Comparison of ENCODE assay signal across 1 cellular context in the genomic region with DNA sequence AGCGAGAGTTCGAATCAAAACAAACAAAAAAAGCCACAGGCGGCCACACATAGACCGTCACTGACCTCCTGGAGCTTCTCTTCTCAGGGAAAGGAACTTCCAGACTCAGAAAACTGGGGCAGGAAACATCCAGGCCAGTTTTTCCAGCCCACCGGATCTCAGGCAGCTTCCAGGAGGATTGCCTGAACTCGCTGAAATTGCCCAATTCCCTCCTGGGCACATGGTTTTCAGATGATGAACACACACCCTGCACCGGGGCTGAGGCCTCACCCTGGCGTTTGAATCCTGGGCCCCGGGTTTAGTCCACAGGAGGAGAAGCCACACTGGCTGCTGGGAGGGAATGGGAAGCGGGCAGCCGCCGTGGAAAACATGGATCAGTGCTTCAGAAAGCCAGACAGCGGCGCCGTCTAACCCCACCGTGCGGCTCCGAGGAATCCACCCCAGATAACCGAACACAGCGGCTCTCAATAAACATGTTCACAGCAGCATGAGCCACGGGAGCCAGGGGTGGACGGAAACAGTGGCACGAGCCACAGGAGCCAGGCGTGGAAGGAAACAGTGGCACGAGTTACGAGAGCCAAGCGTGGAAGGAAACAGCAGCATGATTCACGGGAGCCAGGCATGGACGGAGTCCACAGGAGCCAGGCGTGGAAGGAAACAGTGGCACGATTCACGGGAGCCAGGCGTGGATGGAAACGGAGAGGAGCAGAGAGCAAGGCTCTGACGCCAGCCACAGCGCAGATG.
A peak's percentile ranks its signal among the peaks of the same experiment; 100 is the strongest.
TF ChIP-seq lines count a peak whose summit lies in the region.

No MANE protein-coding gene starts in this region.

TF ChIP-seq in HepG2, 621 proteins besides CTCF, POLR2A, EP300 and RAD21 (continued from another document and continues in another):
- TF ChIP-seq ZNF441 (CRISPR knock-in tag; IDR thresholded peaks at IDR 0.05; ENCODE audit: borderline replicate concordance) (peak; percentile 75; the same call in 1 of the 2 replicates), ZFP36L1 (CRISPR knock-in tag; IDR thresholded peaks at IDR 0.05) (peak; percentile 84; the same call in 1 of the 2 replicates), ESRRA (CRISPR knock-in tag; IDR thresholded peaks at IDR 0.05; ENCODE audit: low read depth) (no peak), NFYB (CRISPR knock-in tag; IDR thresholded peaks at IDR 0.05) (no peak), HNRNPUL1 (IDR thresholded peaks at IDR 0.05; ENCODE audit: low read depth, low read length) (no peak), JARID2 (CRISPR knock-in tag; IDR thresholded peaks at IDR 0.05; ENCODE audit: insufficient replicate concordance) (no peak), RBAK (CRISPR knock-in tag; IDR thresholded peaks at IDR 0.05) (no peak), ZNF615 (CRISPR knock-in tag; IDR thresholded peaks at IDR 0.05; ENCODE audit: borderline replicate concordance) (no peak), KDM2A (CRISPR knock-in tag; IDR thresholded peaks at IDR 0.05; ENCODE audit: borderline replicate concordance, low read depth) (peak; percentile 75; the same call in 1 of the 2 replicates), ZNF367 (CRISPR knock-in tag; IDR thresholded peaks at IDR 0.05; ENCODE audit: borderline replicate concordance) (no peak; the same call in 1 of the 2 replicates), HES4 (CRISPR knock-in tag; IDR thresholded peaks at IDR 0.05; ENCODE audit: borderline replicate concordance) (no peak), ZNF569 (CRISPR knock-in tag; IDR thresholded peaks at IDR 0.05; ENCODE audit: borderline replicate concordance) (no peak), FOXO1 (CRISPR knock-in tag; IDR thresholded peaks at IDR 0.05) (peak; percentile 76), ZBTB8A (CRISPR knock-in tag; IDR thresholded peaks at IDR 0.05; ENCODE audit: borderline replicate concordance, low read depth) (no peak), ZFP37 (CRISPR knock-in tag; IDR thresholded peaks at IDR 0.05; ENCODE audit: borderline replicate concordance) (peak; percentile 96), ZNF335 (CRISPR knock-in tag; IDR thresholded peaks at IDR 0.05) (peak; percentile 89), SP140L (CRISPR knock-in tag; IDR thresholded peaks at IDR 0.05; ENCODE audit: borderline replicate concordance) (peak; percentile 65; the same call in 1 of the 2 replicates), ZNF605 (CRISPR knock-in tag; IDR thresholded peaks at IDR 0.05) (peak; percentile 49; the same call in 1 of the 2 replicates), ZNF564 (CRISPR knock-in tag; IDR thresholded peaks at IDR 0.05) (peak; percentile 82; the same call in 1 of the 2 replicates), KDM3A (CRISPR knock-in tag; IDR thresholded peaks at IDR 0.05; ENCODE audit: low read depth) (peak; percentile 36; the same call in 1 of the 2 replicates), ZNF879 (CRISPR knock-in tag; IDR thresholded peaks at IDR 0.05) (peak; percentile 63; the same call in 1 of the 2 replicates), XRCC5 (optimal IDR thresholded peaks at IDR 0.05; ENCODE audit: low read length) (no peak)
- TF ChIP-seq, protein P1, sequence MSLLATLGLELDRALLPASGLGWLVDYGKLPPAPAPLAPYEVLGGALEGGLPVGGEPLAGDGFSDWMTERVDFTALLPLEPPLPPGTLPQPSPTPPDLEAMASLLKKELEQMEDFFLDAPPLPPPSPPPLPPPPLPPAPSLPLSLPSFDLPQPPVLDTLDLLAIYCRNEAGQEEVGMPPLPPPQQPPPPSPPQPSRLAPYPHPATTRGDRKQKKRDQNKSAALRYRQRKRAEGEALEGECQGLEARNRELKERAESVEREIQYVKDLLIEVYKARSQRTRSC (CRISPR knock-in tag; IDR thresholded peaks at IDR 0.05; ENCODE audit: low read depth): no peak
- TF ChIP-seq, protein P2, sequence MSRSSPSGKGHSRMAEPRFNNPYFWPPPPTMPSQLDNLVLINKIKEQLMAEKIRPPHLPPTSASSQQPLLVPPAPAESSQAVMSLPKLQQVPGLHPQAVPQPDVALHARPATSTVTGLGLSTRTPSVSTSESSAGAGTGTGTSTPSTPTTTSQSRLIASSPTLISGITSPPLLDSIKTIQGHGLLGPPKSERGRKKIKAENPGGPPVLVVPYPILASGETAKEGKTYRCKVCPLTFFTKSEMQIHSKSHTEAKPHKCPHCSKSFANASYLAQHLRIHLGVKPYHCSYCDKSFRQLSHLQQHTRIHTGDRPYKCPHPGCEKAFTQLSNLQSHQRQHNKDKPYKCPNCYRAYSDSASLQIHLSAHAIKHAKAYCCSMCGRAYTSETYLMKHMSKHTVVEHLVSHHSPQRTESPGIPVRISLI (CRISPR knock-in tag; IDR thresholded peaks at IDR 0.05; ENCODE audit: borderline replicate concordance): no peak; the same call in 1 of the 2 replicates
- TF ChIP-seq, protein P3, sequence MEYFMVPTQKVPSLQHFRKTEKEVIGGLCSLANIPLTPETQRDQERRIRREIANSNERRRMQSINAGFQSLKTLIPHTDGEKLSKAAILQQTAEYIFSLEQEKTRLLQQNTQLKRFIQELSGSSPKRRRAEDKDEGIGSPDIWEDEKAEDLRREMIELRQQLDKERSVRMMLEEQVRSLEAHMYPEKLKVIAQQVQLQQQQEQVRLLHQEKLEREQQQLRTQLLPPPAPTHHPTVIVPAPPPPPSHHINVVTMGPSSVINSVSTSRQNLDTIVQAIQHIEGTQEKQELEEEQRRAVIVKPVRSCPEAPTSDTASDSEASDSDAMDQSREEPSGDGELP (IDR thresholded peaks at IDR 0.05; ENCODE audit: borderline replicate concordance, low read depth): peak; percentile 78; the same call in 1 of the 2 replicates
- TF ChIP-seq, protein P4, sequence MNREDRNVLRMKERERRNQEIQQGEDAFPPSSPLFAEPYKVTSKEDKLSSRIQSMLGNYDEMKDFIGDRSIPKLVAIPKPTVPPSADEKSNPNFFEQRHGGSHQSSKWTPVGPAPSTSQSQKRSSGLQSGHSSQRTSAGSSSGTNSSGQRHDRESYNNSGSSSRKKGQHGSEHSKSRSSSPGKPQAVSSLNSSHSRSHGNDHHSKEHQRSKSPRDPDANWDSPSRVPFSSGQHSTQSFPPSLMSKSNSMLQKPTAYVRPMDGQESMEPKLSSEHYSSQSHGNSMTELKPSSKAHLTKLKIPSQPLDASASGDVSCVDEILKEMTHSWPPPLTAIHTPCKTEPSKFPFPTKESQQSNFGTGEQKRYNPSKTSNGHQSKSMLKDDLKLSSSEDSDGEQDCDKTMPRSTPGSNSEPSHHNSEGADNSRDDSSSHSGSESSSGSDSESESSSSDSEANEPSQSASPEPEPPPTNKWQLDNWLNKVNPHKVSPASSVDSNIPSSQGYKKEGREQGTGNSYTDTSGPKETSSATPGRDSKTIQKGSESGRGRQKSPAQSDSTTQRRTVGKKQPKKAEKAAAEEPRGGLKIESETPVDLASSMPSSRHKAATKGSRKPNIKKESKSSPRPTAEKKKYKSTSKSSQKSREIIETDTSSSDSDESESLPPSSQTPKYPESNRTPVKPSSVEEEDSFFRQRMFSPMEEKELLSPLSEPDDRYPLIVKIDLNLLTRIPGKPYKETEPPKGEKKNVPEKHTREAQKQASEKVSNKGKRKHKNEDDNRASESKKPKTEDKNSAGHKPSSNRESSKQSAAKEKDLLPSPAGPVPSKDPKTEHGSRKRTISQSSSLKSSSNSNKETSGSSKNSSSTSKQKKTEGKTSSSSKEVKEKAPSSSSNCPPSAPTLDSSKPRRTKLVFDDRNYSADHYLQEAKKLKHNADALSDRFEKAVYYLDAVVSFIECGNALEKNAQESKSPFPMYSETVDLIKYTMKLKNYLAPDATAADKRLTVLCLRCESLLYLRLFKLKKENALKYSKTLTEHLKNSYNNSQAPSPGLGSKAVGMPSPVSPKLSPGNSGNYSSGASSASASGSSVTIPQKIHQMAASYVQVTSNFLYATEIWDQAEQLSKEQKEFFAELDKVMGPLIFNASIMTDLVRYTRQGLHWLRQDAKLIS (CRISPR knock-in tag; IDR thresholded peaks at IDR 0.05): peak; percentile 46; the same call in 1 of the 2 replicates
- TF ChIP-seq, protein P5, sequence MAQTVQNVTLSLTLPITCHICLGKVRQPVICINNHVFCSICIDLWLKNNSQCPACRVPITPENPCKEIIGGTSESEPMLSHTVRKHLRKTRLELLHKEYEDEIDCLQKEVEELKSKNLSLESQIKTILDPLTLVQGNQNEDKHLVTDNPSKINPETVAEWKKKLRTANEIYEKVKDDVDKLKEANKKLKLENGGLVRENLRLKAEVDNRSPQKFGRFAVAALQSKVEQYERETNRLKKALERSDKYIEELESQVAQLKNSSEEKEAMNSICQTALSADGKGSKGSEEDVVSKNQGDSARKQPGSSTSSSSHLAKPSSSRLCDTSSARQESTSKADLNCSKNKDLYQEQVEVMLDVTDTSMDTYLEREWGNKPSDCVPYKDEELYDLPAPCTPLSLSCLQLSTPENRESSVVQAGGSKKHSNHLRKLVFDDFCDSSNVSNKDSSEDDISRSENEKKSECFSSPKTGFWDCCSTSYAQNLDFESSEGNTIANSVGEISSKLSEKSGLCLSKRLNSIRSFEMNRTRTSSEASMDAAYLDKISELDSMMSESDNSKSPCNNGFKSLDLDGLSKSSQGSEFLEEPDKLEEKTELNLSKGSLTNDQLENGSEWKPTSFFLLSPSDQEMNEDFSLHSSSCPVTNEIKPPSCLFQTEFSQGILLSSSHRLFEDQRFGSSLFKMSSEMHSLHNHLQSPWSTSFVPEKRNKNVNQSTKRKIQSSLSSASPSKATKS (CRISPR knock-in tag; IDR thresholded peaks at IDR 0.05): no peak
- TF ChIP-seq, protein P6, sequence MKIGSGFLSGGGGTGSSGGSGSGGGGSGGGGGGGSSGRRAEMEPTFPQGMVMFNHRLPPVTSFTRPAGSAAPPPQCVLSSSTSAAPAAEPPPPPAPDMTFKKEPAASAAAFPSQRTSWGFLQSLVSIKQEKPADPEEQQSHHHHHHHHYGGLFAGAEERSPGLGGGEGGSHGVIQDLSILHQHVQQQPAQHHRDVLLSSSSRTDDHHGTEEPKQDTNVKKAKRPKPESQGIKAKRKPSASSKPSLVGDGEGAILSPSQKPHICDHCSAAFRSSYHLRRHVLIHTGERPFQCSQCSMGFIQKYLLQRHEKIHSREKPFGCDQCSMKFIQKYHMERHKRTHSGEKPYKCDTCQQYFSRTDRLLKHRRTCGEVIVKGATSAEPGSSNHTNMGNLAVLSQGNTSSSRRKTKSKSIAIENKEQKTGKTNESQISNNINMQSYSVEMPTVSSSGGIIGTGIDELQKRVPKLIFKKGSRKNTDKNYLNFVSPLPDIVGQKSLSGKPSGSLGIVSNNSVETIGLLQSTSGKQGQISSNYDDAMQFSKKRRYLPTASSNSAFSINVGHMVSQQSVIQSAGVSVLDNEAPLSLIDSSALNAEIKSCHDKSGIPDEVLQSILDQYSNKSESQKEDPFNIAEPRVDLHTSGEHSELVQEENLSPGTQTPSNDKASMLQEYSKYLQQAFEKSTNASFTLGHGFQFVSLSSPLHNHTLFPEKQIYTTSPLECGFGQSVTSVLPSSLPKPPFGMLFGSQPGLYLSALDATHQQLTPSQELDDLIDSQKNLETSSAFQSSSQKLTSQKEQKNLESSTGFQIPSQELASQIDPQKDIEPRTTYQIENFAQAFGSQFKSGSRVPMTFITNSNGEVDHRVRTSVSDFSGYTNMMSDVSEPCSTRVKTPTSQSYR (CRISPR knock-in tag; IDR thresholded peaks at IDR 0.05; ENCODE audit: borderline replicate concordance): peak; percentile 62; the same call in 1 of the 2 replicates
- TF ChIP-seq, protein P7, sequence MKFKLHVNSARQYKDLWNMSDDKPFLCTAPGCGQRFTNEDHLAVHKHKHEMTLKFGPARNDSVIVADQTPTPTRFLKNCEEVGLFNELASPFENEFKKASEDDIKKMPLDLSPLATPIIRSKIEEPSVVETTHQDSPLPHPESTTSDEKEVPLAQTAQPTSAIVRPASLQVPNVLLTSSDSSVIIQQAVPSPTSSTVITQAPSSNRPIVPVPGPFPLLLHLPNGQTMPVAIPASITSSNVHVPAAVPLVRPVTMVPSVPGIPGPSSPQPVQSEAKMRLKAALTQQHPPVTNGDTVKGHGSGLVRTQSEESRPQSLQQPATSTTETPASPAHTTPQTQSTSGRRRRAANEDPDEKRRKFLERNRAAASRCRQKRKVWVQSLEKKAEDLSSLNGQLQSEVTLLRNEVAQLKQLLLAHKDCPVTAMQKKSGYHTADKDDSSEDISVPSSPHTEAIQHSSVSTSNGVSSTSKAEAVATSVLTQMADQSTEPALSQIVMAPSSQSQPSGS (CRISPR knock-in tag; IDR thresholded peaks at IDR 0.05): peak; percentile 79
- TF ChIP-seq, protein P8, sequence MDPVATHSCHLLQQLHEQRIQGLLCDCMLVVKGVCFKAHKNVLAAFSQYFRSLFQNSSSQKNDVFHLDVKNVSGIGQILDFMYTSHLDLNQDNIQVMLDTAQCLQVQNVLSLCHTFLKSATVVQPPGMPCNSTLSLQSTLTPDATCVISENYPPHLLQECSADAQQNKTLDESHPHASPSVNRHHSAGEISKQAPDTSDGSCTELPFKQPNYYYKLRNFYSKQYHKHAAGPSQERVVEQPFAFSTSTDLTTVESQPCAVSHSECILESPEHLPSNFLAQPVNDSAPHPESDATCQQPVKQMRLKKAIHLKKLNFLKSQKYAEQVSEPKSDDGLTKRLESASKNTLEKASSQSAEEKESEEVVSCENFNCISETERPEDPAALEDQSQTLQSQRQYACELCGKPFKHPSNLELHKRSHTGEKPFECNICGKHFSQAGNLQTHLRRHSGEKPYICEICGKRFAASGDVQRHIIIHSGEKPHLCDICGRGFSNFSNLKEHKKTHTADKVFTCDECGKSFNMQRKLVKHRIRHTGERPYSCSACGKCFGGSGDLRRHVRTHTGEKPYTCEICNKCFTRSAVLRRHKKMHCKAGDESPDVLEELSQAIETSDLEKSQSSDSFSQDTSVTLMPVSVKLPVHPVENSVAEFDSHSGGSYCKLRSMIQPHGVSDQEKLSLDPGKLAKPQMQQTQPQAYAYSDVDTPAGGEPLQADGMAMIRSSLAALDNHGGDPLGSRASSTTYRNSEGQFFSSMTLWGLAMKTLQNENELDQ (CRISPR knock-in tag; IDR thresholded peaks at IDR 0.05; ENCODE audit: borderline replicate concordance): no peak
- TF ChIP-seq, protein P9, sequence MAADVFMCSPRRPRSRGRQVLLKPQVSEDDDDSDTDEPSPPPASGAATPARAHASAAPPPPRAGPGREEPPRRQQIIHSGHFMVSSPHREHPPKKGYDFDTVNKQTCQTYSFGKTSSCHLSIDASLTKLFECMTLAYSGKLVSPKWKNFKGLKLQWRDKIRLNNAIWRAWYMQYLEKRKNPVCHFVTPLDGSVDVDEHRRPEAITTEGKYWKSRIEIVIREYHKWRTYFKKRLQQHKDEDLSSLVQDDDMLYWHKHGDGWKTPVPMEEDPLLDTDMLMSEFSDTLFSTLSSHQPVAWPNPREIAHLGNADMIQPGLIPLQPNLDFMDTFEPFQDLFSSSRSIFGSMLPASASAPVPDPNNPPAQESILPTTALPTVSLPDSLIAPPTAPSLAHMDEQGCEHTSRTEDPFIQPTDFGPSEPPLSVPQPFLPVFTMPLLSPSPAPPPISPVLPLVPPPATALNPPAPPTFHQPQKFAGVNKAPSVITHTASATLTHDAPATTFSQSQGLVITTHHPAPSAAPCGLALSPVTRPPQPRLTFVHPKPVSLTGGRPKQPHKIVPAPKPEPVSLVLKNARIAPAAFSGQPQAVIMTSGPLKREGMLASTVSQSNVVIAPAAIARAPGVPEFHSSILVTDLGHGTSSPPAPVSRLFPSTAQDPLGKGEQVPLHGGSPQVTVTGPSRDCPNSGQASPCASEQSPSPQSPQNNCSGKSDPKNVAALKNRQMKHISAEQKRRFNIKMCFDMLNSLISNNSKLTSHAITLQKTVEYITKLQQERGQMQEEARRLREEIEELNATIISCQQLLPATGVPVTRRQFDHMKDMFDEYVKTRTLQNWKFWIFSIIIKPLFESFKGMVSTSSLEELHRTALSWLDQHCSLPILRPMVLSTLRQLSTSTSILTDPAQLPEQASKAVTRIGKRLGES (CRISPR knock-in tag; IDR thresholded peaks at IDR 0.05; ENCODE audit: borderline replicate concordance): peak; percentile 58; the same call in 1 of the 2 replicates
